ENCODE assay signal across 9 cellular contexts in genomic region chr10:133393401-133394063, GRCh38. TPM values are rescaled to one million over a fixed set of nuclear protein-coding genes. Genes with fewer than 3 reads are reported as not detected.
DNase-seq lines count a peak whose midpoint lies in the region; TF ChIP-seq lines count a peak whose summit lies in the region.
"Had no signal": no experiment of that assay in that cellular context is flagged by ENCODE, and none has a peak within 500 bp of the region (broad histone marks: within the 10 kb centered on the region; RNA-seq: fewer than 3 reads in every experiment).

No MANE protein-coding gene starts in this region.

- no peak for TF ChIP-seq POLR2A in testis (IDR thresholded peaks at IDR 0.05)

- H3K27me3 ChIP-seq in testis = no peaks in the 10 kb centered on the region

- peak; percentile 62 for DNase-seq in activated CD4-positive, alpha-beta T cell treated with anti-CD3 and anti-CD28 coated beads, Interleukin-2, amount 10 ng/mL, durations not matched to agents 24 days and 14 days
- no peak for DNase-seq in activated CD4-positive, alpha-beta T cell treated with anti-CD3 and anti-CD28 coated beads for 1 hour
- DNase-seq in activated T-helper 2 cell treated with anti-CD3 and anti-CD28 coated beads, Interferon-gamma antibody, Interleukin-2, Interleukin-4, amounts not matched to agents 10 μg/mL and 5 μg/mL and 100 μg/mL, durations not matched to agents 14 hours and 24 hours and 36 hours (ENCODE audit: low spot score) = peak; percentile 8
- peak; percentile 39 for DNase-seq in kidney glomerular epithelial cell (lab: John Stamatoyannopoulos, UW)
- peak; percentile 21 for DNase-seq in testis
- no peak for DNase-seq in LoVo (ENCODE audit: low spot score)
- DNase-seq in NK-92 treated with Interleukin-12 subunit alpha and Interleukin-12 subunit beta, amount 100 ng/mL, for 24 hours (lab: John Stamatoyannopoulos, UW) = no peak
- DNase-seq in dedifferentiated amniotic fluid mesenchymal stem cell (ENCODE audit: extremely low spot score) = no peak

- H3K4me3 ChIP-seq in testis = peak overlapping the region; percentile 95 to 100

- intact Hi-C loops in activated CD4-positive, alpha-beta T cell treated with anti-CD3 and anti-CD28 coated beads, Interleukin-2, amount 10 ng/mL, durations not matched to agents 24 days and 14 days (cut with micrococcal nuclease) = loop anchor here (1.0 to 5.0 kb wide), 4 partner anchors 15 to 86 kb away; partner anchors contain the start of genes TUBGCP2 and ZNF511
- intact Hi-C loops in activated T-helper 2 cell treated with anti-CD3 and anti-CD28 coated beads, Interferon-gamma antibody, Interleukin-2, Interleukin-4, amounts not matched to agents 10 μg/mL and 5 μg/mL and 100 μg/mL, durations not matched to agents 14 hours and 24 hours and 36 hours (cut with micrococcal nuclease) = loop anchor here (1.0 to 5.0 kb wide), 2 partner anchors 36 to 66 kb away; no protein-coding TSS in a partner anchor
- intact Hi-C loops in testis (cut with DNase I; ENCODE audit: low total_unique reads) = no loop called here

- peak overlapping the region in 1 of 2 donors; percentile 85 for H3K27ac ChIP-seq in testis

- WGBS in testis, 2 donors = 26 to 27% methylated on average over 27 of the region's 27 CpGs

- no peaks in the 10 kb centered on the region for H3K27me3 Mint-ChIP-seq in activated CD4-positive, alpha-beta T cell treated with anti-CD3 and anti-CD28 coated beads, Interleukin-2, amount 10 ng/mL, durations not matched to agents 24 days and 14 days
- no peaks in the 10 kb centered on the region for H3K27me3 Mint-ChIP-seq in activated T-helper 2 cell treated with anti-CD3 and anti-CD28 coated beads, Interferon-gamma antibody, Interleukin-2, Interleukin-4, amounts not matched to agents 10 μg/mL and 5 μg/mL and 100 μg/mL, durations not matched to agents 14 hours and 24 hours and 36 hours (ENCODE audit: low read depth)

- peaks cover 42% of the 10 kb centered on the region for H3K4me1 Mint-ChIP-seq in activated CD4-positive, alpha-beta T cell treated with anti-CD3 and anti-CD28 coated beads, Interleukin-2, amount 10 ng/mL, durations not matched to agents 24 days and 14 days
- peaks cover 40% of the 10 kb centered on the region for H3K4me1 Mint-ChIP-seq in activated T-helper 2 cell treated with anti-CD3 and anti-CD28 coated beads, Interferon-gamma antibody, Interleukin-2, Interleukin-4, amounts not matched to agents 10 μg/mL and 5 μg/mL and 100 μg/mL, durations not matched to agents 14 hours and 24 hours and 36 hours (ENCODE audit: low read depth)

- H3K36me3 Mint-ChIP-seq in activated CD4-positive, alpha-beta T cell treated with anti-CD3 and anti-CD28 coated beads, Interleukin-2, amount 10 ng/mL, durations not matched to agents 24 days and 14 days (ENCODE audit: low read depth) = peaks cover 31% of the 10 kb centered on the region
- peaks cover 37% of the 10 kb centered on the region for H3K36me3 Mint-ChIP-seq in activated T-helper 2 cell treated with anti-CD3 and anti-CD28 coated beads, Interferon-gamma antibody, Interleukin-2, Interleukin-4, amounts not matched to agents 10 μg/mL and 5 μg/mL and 100 μg/mL, durations not matched to agents 14 hours and 24 hours and 36 hours (ENCODE audit: low read depth)

- peaks cover 20% of the 10 kb centered on the region for H3K4me1 ChIP-seq in testis

- no peak for TF ChIP-seq CTCF in testis (IDR thresholded peaks at IDR 0.05)

- peak overlapping the region; percentile 97 for H3K4me3 Mint-ChIP-seq in activated CD4-positive, alpha-beta T cell treated with anti-CD3 and anti-CD28 coated beads, Interleukin-2, amount 10 ng/mL, durations not matched to agents 24 days and 14 days
- peak overlapping the region; percentile 63 for H3K4me3 Mint-ChIP-seq in activated T-helper 2 cell treated with anti-CD3 and anti-CD28 coated beads, Interferon-gamma antibody, Interleukin-2, Interleukin-4, amounts not matched to agents 10 μg/mL and 5 μg/mL and 100 μg/mL, durations not matched to agents 14 hours and 24 hours and 36 hours (ENCODE audit: low read depth)

- H3K36me3 ChIP-seq in testis (ENCODE audit: low read depth, missing control alignments) = no peaks in the 10 kb centered on the region

- H3K9me3 Mint-ChIP-seq in activated CD4-positive, alpha-beta T cell treated with anti-CD3 and anti-CD28 coated beads, Interleukin-2, amount 10 ng/mL, durations not matched to agents 24 days and 14 days = no peaks in the 10 kb centered on the region
- H3K9me3 Mint-ChIP-seq in activated T-helper 2 cell treated with anti-CD3 and anti-CD28 coated beads, Interferon-gamma antibody, Interleukin-2, Interleukin-4, amounts not matched to agents 10 μg/mL and 5 μg/mL and 100 μg/mL, durations not matched to agents 14 hours and 24 hours and 36 hours = no peaks in the 10 kb centered on the region

- H3K9me3 ChIP-seq in testis = no peaks in the 10 kb centered on the region

- H3K27ac Mint-ChIP-seq in activated CD4-positive, alpha-beta T cell treated with anti-CD3 and anti-CD28 coated beads, Interleukin-2, amount 10 ng/mL, durations not matched to agents 24 days and 14 days = peak overlapping the region; percentile 98
- peak overlapping the region; percentile 74 for H3K27ac Mint-ChIP-seq in activated T-helper 2 cell treated with anti-CD3 and anti-CD28 coated beads, Interferon-gamma antibody, Interleukin-2, Interleukin-4, amounts not matched to agents 10 μg/mL and 5 μg/mL and 100 μg/mL, durations not matched to agents 14 hours and 24 hours and 36 hours

RNA-seq across cellular contexts. Expression of gene MTG1, which starts 0.4 kb away (rescaled TPM):
- total RNA-seq in activated CD4-positive, alpha-beta T cell treated with anti-CD3 and anti-CD28 coated beads, Interleukin-2, amount 10 ng/mL, durations not matched to agents 24 days and 14 days = 66.8 and 68.1 TPM in 2 replicates
- 67.6 and 69.0 TPM in 2 replicates for total RNA-seq in activated T-helper 2 cell treated with anti-CD3 and anti-CD28 coated beads, Interferon-gamma antibody, Interleukin-2, Interleukin-4, amounts not matched to agents 10 μg/mL and 5 μg/mL and 100 μg/mL, durations not matched to agents 14 hours and 24 hours and 36 hours
- 10 to 100 TPM; 72.9 to 84.8 TPM for total RNA-seq in testis
- polyA plus RNA-seq in testis (ENCODE audit: insufficient read depth, low read depth, low replicate concordance) = 76.1 TPM

RNA-seq across cellular contexts. Expression of gene PAOX, which starts 14.5 kb away (rescaled TPM):
- 9.3 and 9.4 TPM in 2 replicates for total RNA-seq in activated CD4-positive, alpha-beta T cell treated with anti-CD3 and anti-CD28 coated beads, Interleukin-2, amount 10 ng/mL, durations not matched to agents 24 days and 14 days
- 11.9 and 13.2 TPM in 2 replicates for total RNA-seq in activated T-helper 2 cell treated with anti-CD3 and anti-CD28 coated beads, Interferon-gamma antibody, Interleukin-2, Interleukin-4, amounts not matched to agents 10 μg/mL and 5 μg/mL and 100 μg/mL, durations not matched to agents 14 hours and 24 hours and 36 hours
- total RNA-seq in testis = 10 to 100 TPM; 24.8 to 49.5 TPM
- 91.5 TPM for polyA plus RNA-seq in testis (ENCODE audit: insufficient read depth, low read depth, low replicate concordance)

RNA-seq across cellular contexts. Expression of gene ECHS1, which starts 20.4 kb away (rescaled TPM):
- 64.3 and 66.3 TPM in 2 replicates for total RNA-seq in activated CD4-positive, alpha-beta T cell treated with anti-CD3 and anti-CD28 coated beads, Interleukin-2, amount 10 ng/mL, durations not matched to agents 24 days and 14 days
- total RNA-seq in activated T-helper 2 cell treated with anti-CD3 and anti-CD28 coated beads, Interferon-gamma antibody, Interleukin-2, Interleukin-4, amounts not matched to agents 10 μg/mL and 5 μg/mL and 100 μg/mL, durations not matched to agents 14 hours and 24 hours and 36 hours = 74.2 and 74.8 TPM in 2 replicates
- 100 to 1,000 TPM; 104 to 118 TPM for total RNA-seq in testis
- 118 TPM for polyA plus RNA-seq in testis (ENCODE audit: insufficient read depth, low read depth, low replicate concordance)

RNA-seq across cellular contexts. Expression of gene SPRN, which starts 30.9 kb away (rescaled TPM):
- total RNA-seq in activated CD4-positive, alpha-beta T cell treated with anti-CD3 and anti-CD28 coated beads, Interleukin-2, amount 10 ng/mL, durations not matched to agents 24 days and 14 days = not detected in 2 replicates
- total RNA-seq in activated T-helper 2 cell treated with anti-CD3 and anti-CD28 coated beads, Interferon-gamma antibody, Interleukin-2, Interleukin-4, amounts not matched to agents 10 μg/mL and 5 μg/mL and 100 μg/mL, durations not matched to agents 14 hours and 24 hours and 36 hours = not detected in 2 replicates
- total RNA-seq in testis = 1 to 10 TPM; 1.7 to 1.8 TPM
- 2.7 TPM for polyA plus RNA-seq in testis (ENCODE audit: insufficient read depth, low read depth, low replicate concordance)
- total RNA-seq: T-helper 1 cell treated with Interleukin-12 subunit alpha and Interleukin-12 subunit beta and Interleukin-4 antibody, amounts not matched to agents 30 ng/mL and 1 ng/mL, for 36 hours had no signal

RNA-seq across cellular contexts. Expression of gene FUOM, which starts 35.7 kb away (rescaled TPM):
- 43.6 and 46.6 TPM in 2 replicates for total RNA-seq in activated CD4-positive, alpha-beta T cell treated with anti-CD3 and anti-CD28 coated beads, Interleukin-2, amount 10 ng/mL, durations not matched to agents 24 days and 14 days
- 44.0 and 45.7 TPM in 2 replicates for total RNA-seq in activated T-helper 2 cell treated with anti-CD3 and anti-CD28 coated beads, Interferon-gamma antibody, Interleukin-2, Interleukin-4, amounts not matched to agents 10 μg/mL and 5 μg/mL and 100 μg/mL, durations not matched to agents 14 hours and 24 hours and 36 hours
- 10 to 100 TPM in 1 of 2 donors, 1 to 10 TPM in 1; 9.5 to 12.8 TPM for total RNA-seq in testis
- polyA plus RNA-seq in testis (ENCODE audit: insufficient read depth, low read depth, low replicate concordance) = 13.6 TPM

Comparison
In these comparisons a context has a peak if more than half of its experiments do, and no peak if none do; other contexts are left out.
1. DNase-seq: peak in activated CD4-positive, alpha-beta T cell treated with anti-CD3 and anti-CD28 coated beads, Interleukin-2, amount 10 ng/mL, durations not matched to agents 24 days and 14 days (single experiment), activated T-helper 2 cell treated with anti-CD3 and anti-CD28 coated beads, Interferon-gamma antibody, Interleukin-2, Interleukin-4, amounts not matched to agents 10 μg/mL and 5 μg/mL and 100 μg/mL, durations not matched to agents 14 hours and 24 hours and 36 hours (single experiment), kidney glomerular epithelial cell (single experiment) and testis (single experiment); none in activated CD4-positive, alpha-beta T cell treated with anti-CD3 and anti-CD28 coated beads for 1 hour (single experiment), LoVo (single experiment), NK-92 treated with Interleukin-12 subunit alpha and Interleukin-12 subunit beta, amount 100 ng/mL, for 24 hours (single experiment) and dedifferentiated amniotic fluid mesenchymal stem cell (single experiment).